21 cellular contexts compared by ENCODE assay signal in the genomic region with DNA sequence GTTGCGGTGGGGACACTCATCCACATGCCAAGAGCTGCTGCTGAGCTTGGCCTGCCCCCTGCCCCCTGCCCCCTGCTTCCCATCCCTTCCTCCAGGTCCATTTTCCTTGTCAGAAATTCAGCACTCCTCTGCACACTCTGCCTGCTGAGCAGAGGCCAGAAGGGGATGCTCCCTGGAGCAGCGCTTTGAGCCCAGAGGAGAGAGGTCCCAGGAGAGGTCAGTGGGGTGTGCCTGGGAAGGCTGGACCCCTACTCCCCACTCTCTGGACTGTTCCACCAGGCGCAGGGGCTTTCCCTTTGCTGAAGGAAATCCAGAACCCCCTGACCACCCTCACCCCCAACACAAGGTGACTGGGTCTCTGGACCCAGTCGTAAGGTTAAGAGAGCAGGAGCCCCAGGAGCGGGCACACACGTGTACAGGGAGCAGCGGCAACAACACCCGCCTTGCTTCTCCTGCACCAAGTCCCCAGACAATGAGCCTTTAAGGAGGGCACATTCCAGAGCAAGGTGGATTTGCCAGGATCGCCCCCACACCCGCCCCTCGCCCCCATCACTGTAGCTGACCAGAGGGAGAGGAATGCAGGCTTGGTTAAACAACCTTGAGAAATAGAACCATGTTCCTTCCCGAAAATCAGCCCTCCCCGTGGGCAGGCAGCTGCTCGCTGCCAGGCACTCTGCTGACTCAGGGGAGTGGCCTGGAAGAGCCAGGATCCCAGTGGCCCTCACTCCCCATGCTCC. TPM values are rescaled to one million over a fixed set of nuclear protein-coding genes. Genes with fewer than 3 reads are reported as not detected.
DNase-seq lines count a peak whose midpoint lies in the region; FAIRE-seq and TF ChIP-seq lines count a peak whose summit lies in the region.
"Had no signal": no experiment of that assay in that cellular context is flagged by ENCODE, and none has a peak within 500 bp of the region (broad histone marks: within the 10 kb centered on the region; RNA-seq: fewer than 3 reads in every experiment).

No MANE protein-coding gene starts in this region.

- intact Hi-C loops in colonic mucosa (cut with DNase I): no loop called here

- H3K79me1 ChIP-seq in neuronal stem cell (ENCODE audit: low read depth, low read length): no peaks in the 10 kb centered on the region

- in situ Hi-C loops in astrocyte of the spinal cord (cut with HindIII; ENCODE audit: low sequenced_read_pairs): no loop called here
- in situ Hi-C loops in GM13976 (cut with MboI; ENCODE audit: low sequenced_read_pairs, unreplicated experiment): no loop called here

- H2BK15ac ChIP-seq in neuronal stem cell (ENCODE audit: low read length): peak overlapping the region; percentile 17

- H3K27me3 ChIP-seq in neuronal stem cell (ENCODE audit: control insufficient read depth in 3 of 3, insufficient read depth in 3 of 3, low read depth in 1 of 3, low read length in 3 of 3) (peaks cover 0 to 26% (median 0%) of the 10 kb centered on the region in 3 experiments), colonic mucosa (no peaks in the 10 kb centered on the region)
- H3K27me3 ChIP-seq: heart left ventricle had no signal

- peak overlapping the region; percentile 38 for H2BK120ac ChIP-seq in neuronal stem cell (ENCODE audit: low read depth, low read length)

- peak; percentile 69 for FAIRE-seq in HTR-8/SVneo (lab: Jason Lieb, UNC)
- peak; percentile 56 for FAIRE-seq in urothelium cell line (lab: Jason Lieb, UNC)
- FAIRE-seq: endothelial cell of umbilical vein, GM12892, H1 had no signal

- no peak overlapping the region for H2AFZ ChIP-seq in neuronal stem cell (ENCODE audit: low read length)

- no peak for DNase-seq in HTR-8/SVneo (ENCODE audit: insufficient read length, low spot score)
- peak; percentile 35 for DNase-seq in astrocyte of the spinal cord (ENCODE audit: low read depth, low spot score)
- DNase-seq in neuronal stem cell (ENCODE audit: low spot score): no peak
- DNase-seq in urothelium cell line (ENCODE audit: low spot score): peak; percentile 66
- no peak for DNase-seq in colonic mucosa
- DNase-seq in GM13976 (ENCODE audit: low spot score): no peak
- no peak for DNase-seq in DMS 273 (lab: John Stamatoyannopoulos, UW; ENCODE audit: unreplicated experiment)
- DNase-seq: activated B cell treated with CpG ODN at 0.5 μM for 24 hours; activated CD4-positive, alpha-beta memory T cell treated with anti-CD3 and anti-CD28 coated beads for 36 hours; activated effector memory CD4-positive, alpha-beta T cell treated with anti-CD3 and anti-CD28 coated beads, Interleukin-2, amount 50 U/mL, for 16 hours; Caco-2; caudate nucleus; dorsolateral prefrontal cortex; midbrain; NCI-H1417; NCI-H2107; NK-92 treated with Interleukin-12 subunit alpha and Interleukin-12 subunit beta, amount 100 ng/mL, for 24 hours had no signal

- no peaks in the 10 kb centered on the region for H3K9me3 ChIP-seq in neuronal stem cell (replicated peaks in 1 of 2; ENCODE audit: control insufficient read depth in 2 of 2, insufficient read depth in 1 of 2, low read depth in 1 of 2, low read length in 2 of 2)
- no peaks in the 10 kb centered on the region for H3K9me3 ChIP-seq in colonic mucosa
- H3K9me3 ChIP-seq: Caco-2, heart left ventricle had no signal

- WGBS in neuronal stem cell (ENCODE audit: extremely low coverage in 2 of 2, insufficient read length in 2 of 2, insufficient replicate concordance in 1 of 2), 2 donors: no CpG with 5 or more reads among the region's 14 CpGs

- peak overlapping the region; percentile 87 for H2AK5ac ChIP-seq in neuronal stem cell (ENCODE audit: low read depth, low read length)

- H4K91ac ChIP-seq in neuronal stem cell (ENCODE audit: low read depth, low read length, poor library complexity): peak overlapping the region; percentile 25

- peak overlapping the region; percentile 40 for H2BK5ac ChIP-seq in neuronal stem cell (ENCODE audit: low read length)

- H3K4me2 ChIP-seq in neuronal stem cell (ENCODE audit: insufficient read depth, low read length, poor library complexity, severe bottlenecking): no peak overlapping the region

- peaks cover 0 to 25% of the 10 kb centered on the region in 2 donors for H3K4me1 ChIP-seq in neuronal stem cell (ENCODE audit: control insufficient read depth in 2 of 2, insufficient read depth in 1 of 2, low read depth in 1 of 2, low read length in 2 of 2)
- no peaks in the 10 kb centered on the region for H3K4me1 ChIP-seq in colonic mucosa
- H3K4me1 ChIP-seq: Caco-2 had no signal

- no peak overlapping the region for H3K14ac ChIP-seq in neuronal stem cell (ENCODE audit: low read length)

- H3K36me3 ChIP-seq in neuronal stem cell (replicated peaks in 1 of 2; ENCODE audit: control insufficient read depth in 2 of 2, insufficient read depth in 2 of 2, low read length in 2 of 2) (no peaks in the 10 kb centered on the region), colonic mucosa (no peaks in the 10 kb centered on the region)

- H3K18ac ChIP-seq in neuronal stem cell (ENCODE audit: low read length): peak overlapping the region; percentile 73

- no peak overlapping the region for H3K23ac ChIP-seq in neuronal stem cell (ENCODE audit: low read depth, low read length, poor library complexity)

- H3K4me3 ChIP-seq in astrocyte of the spinal cord (ENCODE audit: low read depth, low read length) (no peak overlapping the region), neuronal stem cell (ENCODE audit: low read length in 2 of 2) (no peak overlapping the region), colonic mucosa (no peak overlapping the region)
- H3K4me3 ChIP-seq: dorsolateral prefrontal cortex, heart left ventricle had no signal

- H3K9ac ChIP-seq in neuronal stem cell (ENCODE audit: low read depth, low read length, poor library complexity) (no peak overlapping the region), colonic mucosa (ENCODE audit: low read depth in 2 of 2, low read length in 2 of 2) (no peak overlapping the region)

- no peak overlapping the region for H2BK12ac ChIP-seq in neuronal stem cell (ENCODE audit: low read length)

- H3K27ac ChIP-seq in neuronal stem cell (replicated peaks; ENCODE audit: low read length) (no peak overlapping the region), colonic mucosa (no peak overlapping the region)
- H3K27ac ChIP-seq: dorsolateral prefrontal cortex, heart left ventricle had no signal

- H3K4ac ChIP-seq in neuronal stem cell (ENCODE audit: low read length): peak overlapping the region; percentile 67

- H4K8ac ChIP-seq in neuronal stem cell (ENCODE audit: low read depth, low read length): no peak overlapping the region

- TF ChIP-seq CTCF in astrocyte of the spinal cord (IDR thresholded peaks at IDR 0.05; ENCODE audit: low read depth, low read length) (no peak), colonic mucosa (IDR thresholded peaks at IDR 0.05) (no peak), GM13976 (IDR thresholded peaks at IDR 0.05; ENCODE audit: borderline replicate concordance, control extremely low read depth, extremely low read depth, insufficient read depth, missing control alignments) (no peak)

RNA-seq across cellular contexts. Expression of a gene that starts 30.7 kb away (rescaled TPM):
- polyA plus RNA-seq in neuronal stem cell (2013, experiment 1 of 2): 60.9 TPM
- 63.2 TPM for polyA plus RNA-seq in neuronal stem cell (2013, experiment 2 of 2)
- 10 to 100 TPM; 42.0 to 43.1 TPM for total RNA-seq in colonic mucosa

RNA-seq across cellular contexts. Expression of a gene that starts 31.1 kb away (rescaled TPM):
- polyA plus RNA-seq in neuronal stem cell (2013, experiment 1 of 2): 596 TPM
- polyA plus RNA-seq in neuronal stem cell (2013, experiment 2 of 2): 610 TPM
- 100 to 1,000 TPM in 1 of 2 donors, 10 to 100 TPM in 1; 93.6 to 233 TPM for total RNA-seq in colonic mucosa

Comparison
In these comparisons a context has a peak if more than half of its experiments do, and no peak if none do; other contexts are left out.
1. DNase-seq: peak in astrocyte of the spinal cord (single experiment) and urothelium cell line (single experiment); none in HTR-8/SVneo (single experiment), neuronal stem cell (single experiment), colonic mucosa (single experiment), GM13976 (single experiment) and DMS 273 (single experiment).